ENCODE assay signal across 15 cellular contexts in genomic region chr1:9894115-9894514, GRCh38. TPM values are rescaled to one million over a fixed set of nuclear protein-coding genes. Genes with fewer than 3 reads are reported as not detected.
DNase-seq lines count a peak whose midpoint lies in the region; ATAC-seq, FAIRE-seq and TF ChIP-seq lines count a peak whose summit lies in the region.
"Had no signal": no experiment of that assay in that cellular context is flagged by ENCODE, and none has a peak within 500 bp of the region (broad histone marks: within the 10 kb centered on the region; RNA-seq: fewer than 3 reads in every experiment).

No MANE protein-coding gene starts in this region.

- DNase-seq in CD14-positive monocyte (ENCODE audit: low spot score) (no peak), MM.1S (no peak), endothelial cell of umbilical vein (ENCODE audit: low read depth, low spot score) (no peak), kidney (no peak), D721Med (ENCODE audit: insufficient read length, low spot score) (no peak)
- DNase-seq in activated CD8-positive, alpha-beta memory T cell treated with anti-CD3 and anti-CD28 coated beads, Interleukin-2, amount 50 U/mL, for 48 hours: no peak
- DNase-seq: activated CD4-positive, alpha-beta T cell treated with anti-CD3 and anti-CD28 coated beads, Interleukin-2, amount 10 ng/mL, durations not matched to agents 24 days and 14 days; activated effector memory CD4-positive, alpha-beta T cell treated with Interleukin-2 at 50 U/mL for 16 hours; erythroblast; naive B cell; NCI-H69; stimulated activated CD8-positive, alpha-beta memory T cell treated with anti-CD3 and anti-CD28 coated beads, Interleukin-4, amount 100 ng/mL, for 48 hours had no signal

- no peaks in the 10 kb centered on the region for H3K9me2 ChIP-seq in MM.1S (replicated peaks; ENCODE audit: insufficient read depth, low read length)

- no peaks in the 10 kb centered on the region for H4K20me1 ChIP-seq in MM.1S (ENCODE audit: insufficient read depth, low read length)
- H4K20me1 ChIP-seq in endothelial cell of umbilical vein (replicated peaks; ENCODE audit: control insufficient read depth, extremely low read depth, insufficient read depth, low read length): no peaks in the 10 kb centered on the region

- FAIRE-seq in endothelial cell of umbilical vein (lab: Jason Lieb, UNC): no peak
- FAIRE-seq in kidney (lab: Jason Lieb, UNC): no peak
- FAIRE-seq in D721Med (lab: Jason Lieb, UNC): no peak

- peaks cover 9 to 12% of the 10 kb centered on the region in 2 donors for H3K36me3 Mint-ChIP-seq in CD14-positive monocyte
- H3K36me3 Mint-ChIP-seq: naive B cell had no signal

- TF ChIP-seq POLR2A in endothelial cell of umbilical vein (IDR thresholded peaks at IDR 0.05; ENCODE audit: low read depth, low read length): no peak

- H3K9me1 ChIP-seq in endothelial cell of umbilical vein (replicated peaks; ENCODE audit: control insufficient read depth, extremely low read depth, insufficient read depth, low read length): no peaks in the 10 kb centered on the region

- ATAC-seq in HG03095 (IDR thresholded peaks at IDR 0.05; ENCODE audit: unreplicated experiment): no peak

- no peaks in the 10 kb centered on the region for H3K4me1 ChIP-seq in MM.1S (ENCODE audit: low read length)
- H3K4me1 ChIP-seq in endothelial cell of umbilical vein (ENCODE audit: control insufficient read depth, extremely low read depth, insufficient read depth, low read length): peaks cover 43% of the 10 kb centered on the region
- peaks cover 27 to 31% of the 10 kb centered on the region in 2 experiments for H3K4me1 ChIP-seq in neutrophil (ENCODE audit: control insufficient read depth in 1 of 2, insufficient read depth in 1 of 2, low read depth in 1 of 2, low read length in 1 of 2)
- peaks cover 0 to 9% of the 10 kb centered on the region in 2 donors for H3K4me1 ChIP-seq in kidney (ENCODE audit: control insufficient read depth in 1 of 2, insufficient read depth in 1 of 2, low read depth in 1 of 2, low read length in 2 of 2)

- H3K4me2 ChIP-seq in MM.1S (ENCODE audit: low read depth, low read length): peak overlapping the region; percentile 41
- no peak overlapping the region for H3K4me2 ChIP-seq in endothelial cell of umbilical vein (ENCODE audit: insufficient read depth, low read length)

- no TSS peak for BruUV-seq in endothelial cell of umbilical vein (replicated peaks; lab: Mats Ljungman, UMichigan)

- CTCF ChIA-PET in endothelial cell of umbilical vein (lab: Charles Lee): interaction anchor here (0.9 to 4.8 kb wide), 7 partner anchors 9 to 109 kb away, joined by 3 to 29 read pairs (median 4); partner anchors contain the start of genes LZIC and NMNAT1

- peaks cover 0 to 2% (median 0%) of the 10 kb centered on the region in 3 donors for H3K27me3 Mint-ChIP-seq in CD14-positive monocyte (ENCODE audit: low read depth in 3 of 3)
- H3K27me3 Mint-ChIP-seq: activated CD4-positive, alpha-beta T cell treated with anti-CD3 and anti-CD28 coated beads, Interleukin-2, amount 10 ng/mL, durations not matched to agents 24 days and 14 days; B cell; naive B cell had no signal

- peak overlapping the region in 1 of 2 donors; percentile 47 for H3K4me3 Mint-ChIP-seq in CD14-positive monocyte
- H3K4me3 Mint-ChIP-seq: activated CD4-positive, alpha-beta T cell treated with anti-CD3 and anti-CD28 coated beads, Interleukin-2, amount 10 ng/mL, durations not matched to agents 24 days and 14 days; B cell had no signal

- intact Hi-C loops in CD14-positive monocyte (cut with micrococcal nuclease) (no loop called here), endothelial cell of umbilical vein (cut with micrococcal nuclease) (no loop called here), kidney (cut with DNase I) (no loop called here)

- H3K27ac Mint-ChIP-seq in CD14-positive monocyte: peak overlapping the region; percentile 88 to 97 (median 95)
- H3K27ac Mint-ChIP-seq: activated CD4-positive, alpha-beta T cell treated with anti-CD3 and anti-CD28 coated beads, Interleukin-2, amount 10 ng/mL, durations not matched to agents 24 days and 14 days; B cell had no signal

- H3F3A ChIP-seq in MM.1S (ENCODE audit: insufficient read depth, low read length): no peaks in the 10 kb centered on the region

- H3K27ac ChIP-seq in MM.1S (ENCODE audit: low read length): no peak overlapping the region
- no peak overlapping the region for H3K27ac ChIP-seq in endothelial cell of umbilical vein (ENCODE audit: insufficient read depth, low read depth, low read length)
- H3K27ac ChIP-seq in neutrophil: peak overlapping the region; percentile 77
- H3K27ac ChIP-seq in kidney (ENCODE audit: low read depth in 2 of 2, low read length in 2 of 2): no peak overlapping the region

- peaks cover 63% of the 10 kb centered on the region for H3K4me1 Mint-ChIP-seq in CD14-positive monocyte

- H2AFZ ChIP-seq in MM.1S (ENCODE audit: low read length) (no peak overlapping the region), endothelial cell of umbilical vein (ENCODE audit: low read depth, low read length) (peak overlapping the region; percentile 5)

- H3K9ac ChIP-seq in MM.1S (ENCODE audit: low read length) (no peak overlapping the region), endothelial cell of umbilical vein (replicated peaks; ENCODE audit: extremely low read depth, insufficient read depth, low read length) (no peak overlapping the region), kidney (ENCODE audit: low read length in 2 of 2) (no peak overlapping the region)

- no peaks in the 10 kb centered on the region for H3K9me3 Mint-ChIP-seq in CD14-positive monocyte
- H3K9me3 Mint-ChIP-seq: activated CD4-positive, alpha-beta T cell treated with anti-CD3 and anti-CD28 coated beads, Interleukin-2, amount 10 ng/mL, durations not matched to agents 24 days and 14 days; naive B cell had no signal

- no peaks in the 10 kb centered on the region for H3K27me3 ChIP-seq in MM.1S (replicated peaks; ENCODE audit: insufficient read depth, low read length)
- H3K27me3 ChIP-seq in endothelial cell of umbilical vein (ENCODE audit: control insufficient read depth in 2 of 2, insufficient read depth in 2 of 2, low read length in 2 of 2): no peaks in the 10 kb centered on the region
- no peaks in the 10 kb centered on the region for H3K27me3 ChIP-seq in neutrophil

- H3K36me3 ChIP-seq in MM.1S (replicated peaks; ENCODE audit: insufficient read depth, low read length) (no peaks in the 10 kb centered on the region), endothelial cell of umbilical vein (ENCODE audit: control insufficient read depth in 2 of 2, extremely low read depth in 1 of 2, insufficient read depth in 2 of 2, low read length in 2 of 2) (no peaks in the 10 kb centered on the region), neutrophil (no peaks in the 10 kb centered on the region), kidney (ENCODE audit: control insufficient read depth in 1 of 2, insufficient read depth in 2 of 2, low read length in 2 of 2) (no peaks in the 10 kb centered on the region)

- TF ChIP-seq CTCF in CD14-positive monocyte (IDR thresholded peaks at IDR 0.05) (no peak), MM.1S (IDR thresholded peaks at IDR 0.05; ENCODE audit: low read length) (no peak), endothelial cell of umbilical vein (IDR thresholded peaks at IDR 0.05; ENCODE audit: extremely low read depth in 1 of 2, insufficient read depth in 1 of 2, low read depth in 1 of 2, low read length in 2 of 2) (no peak), neutrophil (IDR thresholded peaks at IDR 0.05) (no peak), kidney (IDR thresholded peaks at IDR 0.05; ENCODE audit: borderline replicate concordance, extremely low read depth, insufficient read depth) (no peak), D721Med (IDR thresholded peaks at IDR 0.05; ENCODE audit: insufficient read depth, missing control alignments) (no peak)

- POLR2A ChIA-PET in endothelial cell of umbilical vein (lab: Charles Lee): no interaction called here

- no peaks in the 10 kb centered on the region for H3K9me3 ChIP-seq in MM.1S (replicated peaks; ENCODE audit: insufficient read depth, low read length)
- H3K9me3 ChIP-seq in endothelial cell of umbilical vein (replicated peaks; ENCODE audit: control insufficient read depth, insufficient read depth, low read length): no peaks in the 10 kb centered on the region
- H3K9me3 ChIP-seq in neutrophil: no peaks in the 10 kb centered on the region
- no peaks in the 10 kb centered on the region for H3K9me3 ChIP-seq in kidney (ENCODE audit: control insufficient read depth in 1 of 2, low read length in 2 of 2)

- H3K4me3 ChIP-seq in MM.1S (ENCODE audit: low read length): no peak overlapping the region
- H3K4me3 ChIP-seq in endothelial cell of umbilical vein (replicated peaks in 1 of 3; ENCODE audit: insufficient read depth in 1 of 3, low read depth in 1 of 3, low read length in 3 of 3): no peak overlapping the region
- H3K4me3 ChIP-seq in neutrophil (ENCODE audit: low read depth in 1 of 2, low read length in 1 of 2): no peak overlapping the region
- no peak overlapping the region for H3K4me3 ChIP-seq in kidney (ENCODE audit: low read length in 2 of 2)

- no peaks in the 10 kb centered on the region for H3K79me2 ChIP-seq in MM.1S (ENCODE audit: low read length)
- H3K79me2 ChIP-seq in endothelial cell of umbilical vein (ENCODE audit: control insufficient read depth, insufficient read depth, low read length): no peaks in the 10 kb centered on the region

- dilution Hi-C loops in endothelial cell of umbilical vein (cut with MboI; ENCODE audit: extremely low pct_ligation_motif_present, low sequenced_read_pairs): no loop called here

RNA-seq across cellular contexts. Expression of gene CTNNBIP1, which starts 16.0 kb away (rescaled TPM):
- polyA plus RNA-seq in CD14-positive monocyte (10 to 100 TPM; 26.2 to 26.8 TPM), endothelial cell of umbilical vein (23.1 and 26.6 TPM in 2 replicates), kidney (ENCODE audit: insufficient read depth, low read depth, low replicate concordance) (26.4 TPM)
- total RNA-seq in endothelial cell of umbilical vein (31.7 and 37.2 TPM in 2 replicates), kidney (21.9 TPM)
- 21.3 and 33.2 TPM in 2 replicates for polyA plus RNA-seq in endothelial cell of umbilical vein (2011; cell fraction: cytosol; rRNA removed)
- 12.9 and 13.6 TPM in 2 replicates for polyA plus RNA-seq in endothelial cell of umbilical vein (2011; cell fraction: nucleus; rRNA removed)
- 38.7 and 40.7 TPM in 2 replicates for polyA plus RNA-seq in endothelial cell of umbilical vein (2012)
- polyA minus RNA-seq in endothelial cell of umbilical vein: 17.0 and 23.9 TPM in 2 replicates
- 7.4 TPM for polyA minus RNA-seq in endothelial cell of umbilical vein (2011; cell fraction: cytosol; rRNA and poly(A)+ RNA removed)
- polyA minus RNA-seq in endothelial cell of umbilical vein (2011; cell fraction: nucleus; rRNA and poly(A)+ RNA removed): 4.1 and 5.2 TPM in 2 replicates

RNA-seq across cellular contexts. Expression of gene LZIC, which starts 49.1 kb away (rescaled TPM):
- polyA plus RNA-seq in CD14-positive monocyte (10 to 100 TPM; 28.2 to 32.9 TPM), endothelial cell of umbilical vein (2.9 and 3.7 TPM in 2 replicates), kidney (ENCODE audit: insufficient read depth, low read depth, low replicate concordance) (22.3 TPM)
- total RNA-seq in endothelial cell of umbilical vein (22.7 and 23.4 TPM in 2 replicates), kidney (27.0 TPM)
- polyA plus RNA-seq in endothelial cell of umbilical vein (2011; cell fraction: cytosol; rRNA removed): 7.5 and 7.7 TPM in 2 replicates
- polyA plus RNA-seq in endothelial cell of umbilical vein (2011; cell fraction: nucleus; rRNA removed): 4.1 and 6.7 TPM in 2 replicates
- 17.0 and 27.1 TPM in 2 replicates for polyA plus RNA-seq in endothelial cell of umbilical vein (2012)
- 6.0 and 6.3 TPM in 2 replicates for polyA minus RNA-seq in endothelial cell of umbilical vein
- 9.6 TPM for polyA minus RNA-seq in endothelial cell of umbilical vein (2011; cell fraction: cytosol; rRNA and poly(A)+ RNA removed)
- polyA minus RNA-seq in endothelial cell of umbilical vein (2011; cell fraction: nucleus; rRNA and poly(A)+ RNA removed): 2.6 and 3.7 TPM in 2 replicates

RNA-seq across cellular contexts. Expression of gene NMNAT1, which starts 49.2 kb away (rescaled TPM):
- polyA plus RNA-seq in CD14-positive monocyte (1 to 10 TPM; 6.8 to 9.9 TPM), endothelial cell of umbilical vein (4.4 and 4.8 TPM in 2 replicates), kidney (ENCODE audit: insufficient read depth, low read depth, low replicate concordance) (17.5 TPM)
- total RNA-seq in endothelial cell of umbilical vein (7.4 and 9.8 TPM in 2 replicates), kidney (12.3 TPM)
- 5.0 and 5.2 TPM in 2 replicates for polyA plus RNA-seq in endothelial cell of umbilical vein (2011; cell fraction: cytosol; rRNA removed)
- polyA plus RNA-seq in endothelial cell of umbilical vein (2011; cell fraction: nucleus; rRNA removed): 3.0 and 4.0 TPM in 2 replicates
- polyA plus RNA-seq in endothelial cell of umbilical vein (2012): 16.2 and 22.0 TPM in 2 replicates
- polyA minus RNA-seq in endothelial cell of umbilical vein: 6.3 and 7.2 TPM in 2 replicates
- 3.1 TPM for polyA minus RNA-seq in endothelial cell of umbilical vein (2011; cell fraction: cytosol; rRNA and poly(A)+ RNA removed)
- polyA minus RNA-seq in endothelial cell of umbilical vein (2011; cell fraction: nucleus; rRNA and poly(A)+ RNA removed): 1.4 and 3.5 TPM in 2 replicates
